Comparison of ENCODE assay signal across 8 cellular contexts in genomic region chr1:38860464-38860816, GRCh38. TPM values are rescaled to one million over a fixed set of nuclear protein-coding genes. Genes with fewer than 3 reads are reported as not detected.
A peak's percentile ranks its signal among the peaks of the same experiment; 100 is the strongest.
DNase-seq lines count a peak whose midpoint lies in the region; ATAC-seq and TF ChIP-seq lines count a peak whose summit lies in the region.

No MANE protein-coding gene starts in this region.

- no peak for ATAC-seq in natural killer cell treated with Interleukin-12 subunit alpha and Interleukin-12 subunit beta and Interleukin-15 and Interleukin-18, amount 100 ng/mL, for 72 hours
- ATAC-seq in GM18498 (IDR thresholded peaks at IDR 0.05; ENCODE audit: unreplicated experiment) = no peak
- no peak for ATAC-seq in HG02678 (IDR thresholded peaks at IDR 0.05; ENCODE audit: unreplicated experiment)

- peaks cover under 1% of the 10 kb centered on the region for H3K36me3 ChIP-seq in MM.1S (replicated peaks; ENCODE audit: insufficient read depth, low read length)

- H3K4me2 ChIP-seq in MM.1S (ENCODE audit: low read depth, low read length) = peak overlapping the region; percentile 63

- H3K4me1 Mint-ChIP-seq in CD14-positive monocyte = peaks cover 42% of the 10 kb centered on the region
- H3K4me1 Mint-ChIP-seq in natural killer cell treated with Interleukin-12 subunit alpha and Interleukin-12 subunit beta and Interleukin-15 and Interleukin-18, amount 100 ng/mL, for 72 hours (ENCODE audit: low read depth in 2 of 2) = peaks cover 21 to 31% of the 10 kb centered on the region in 2 donors

- intact Hi-C loops in CD14-positive monocyte (cut with micrococcal nuclease) = loop anchor here in 1 of 2 donors (1.0 kb wide), 1 partner anchor 12 kb away; no protein-coding TSS in a partner anchor

- peaks cover 14% of the 10 kb centered on the region for H3K4me1 ChIP-seq in MM.1S (ENCODE audit: low read length)

- 0 out of 2 replicates have a peak, but pooled peaks cover 4% of the 10 kb centered on the region for H4K20me1 ChIP-seq in MM.1S (ENCODE audit: insufficient read depth, low read length)

- peaks cover 32 to 33% of the 10 kb centered on the region in 2 donors for H3K36me3 Mint-ChIP-seq in CD14-positive monocyte
- H3K36me3 Mint-ChIP-seq in natural killer cell treated with Interleukin-12 subunit alpha and Interleukin-12 subunit beta and Interleukin-15 and Interleukin-18, amount 100 ng/mL, for 72 hours = peaks cover 14% of the 10 kb centered on the region

- DNase-seq in CD14-positive monocyte (ENCODE audit: low spot score) (no peak), MM.1S (no peak), dermis blood vessel endothelial cell (peak; percentile 27), AG20443 (ENCODE audit: low spot score) (no peak), NCI-H774 (lab: John Stamatoyannopoulos, UW) (no peak)
- no peak for DNase-seq in natural killer cell treated with Interleukin-12 subunit alpha and Interleukin-12 subunit beta and Interleukin-15 and Interleukin-18, amount 100 ng/mL, for 72 hours (ENCODE audit: low spot score)

- peak overlapping the region; percentile 91 to 99 for H3K4me3 Mint-ChIP-seq in CD14-positive monocyte
- peak overlapping the region; percentile 91 for H3K4me3 Mint-ChIP-seq in natural killer cell treated with Interleukin-12 subunit alpha and Interleukin-12 subunit beta and Interleukin-15 and Interleukin-18, amount 100 ng/mL, for 72 hours

- no peaks in the 10 kb centered on the region for H3K9me2 ChIP-seq in MM.1S (replicated peaks; ENCODE audit: insufficient read depth, low read length)

- H3K79me2 ChIP-seq in MM.1S (ENCODE audit: low read length) = peaks cover 37% of the 10 kb centered on the region

- peak overlapping the region; percentile 97 for H2AFZ ChIP-seq in MM.1S (ENCODE audit: low read length)

- peak overlapping the region; percentile 86 to 97 (median 92) for H3K27ac Mint-ChIP-seq in CD14-positive monocyte
- peak overlapping the region; percentile 60 to 91 for H3K27ac Mint-ChIP-seq in natural killer cell treated with Interleukin-12 subunit alpha and Interleukin-12 subunit beta and Interleukin-15 and Interleukin-18, amount 100 ng/mL, for 72 hours

- H3K27ac ChIP-seq in MM.1S (ENCODE audit: low read length) = no peak overlapping the region

- no peaks in the 10 kb centered on the region for H3K27me3 ChIP-seq in MM.1S (replicated peaks; ENCODE audit: insufficient read depth, low read length)

- no peaks in the 10 kb centered on the region for H3K9me3 ChIP-seq in MM.1S (replicated peaks; ENCODE audit: insufficient read depth, low read length)

- H3K9ac ChIP-seq in MM.1S (ENCODE audit: low read length) = peak overlapping the region; percentile 53; the same call in 1 of the 2 replicates

- H3K4me3 ChIP-seq in MM.1S (ENCODE audit: low read length) = peak overlapping the region; percentile 86

- TF ChIP-seq CTCF in CD14-positive monocyte (IDR thresholded peaks at IDR 0.05) (no peak), MM.1S (IDR thresholded peaks at IDR 0.05; ENCODE audit: low read length) (no peak)

- peaks cover 0 to 1% (median 0%) of the 10 kb centered on the region in 3 donors for H3K27me3 Mint-ChIP-seq in CD14-positive monocyte (ENCODE audit: low read depth in 3 of 3)
- H3K27me3 Mint-ChIP-seq in natural killer cell treated with Interleukin-12 subunit alpha and Interleukin-12 subunit beta and Interleukin-15 and Interleukin-18, amount 100 ng/mL, for 72 hours = no peaks in the 10 kb centered on the region

- H3K9me3 Mint-ChIP-seq in CD14-positive monocyte = no peaks in the 10 kb centered on the region
- H3K9me3 Mint-ChIP-seq in natural killer cell treated with Interleukin-12 subunit alpha and Interleukin-12 subunit beta and Interleukin-15 and Interleukin-18, amount 100 ng/mL, for 72 hours = no peaks in the 10 kb centered on the region

- peaks cover 9% of the 10 kb centered on the region for H3F3A ChIP-seq in MM.1S (ENCODE audit: insufficient read depth, low read length)

RNA-seq across cellular contexts. Expression of gene RRAGC, which starts 0.9 kb away (rescaled TPM):
- polyA plus RNA-seq in CD14-positive monocyte = 1 to 10 TPM; 6.6 to 8.0 TPM
- total RNA-seq in dermis blood vessel endothelial cell = 19.7 and 32.7 TPM in 2 replicates
- 10 to 100 TPM; 18.3 to 24.2 TPM for total RNA-seq in natural killer cell treated with Interleukin-12 subunit alpha and Interleukin-12 subunit beta and Interleukin-15 and Interleukin-18, amount 100 ng/mL, for 72 hours

RNA-seq across cellular contexts. Expression of gene MYCBP, which starts 12.7 kb away (rescaled TPM):
- polyA plus RNA-seq in CD14-positive monocyte = 10 to 100 TPM; 77.2 to 92.3 TPM
- 11.4 and 14.7 TPM in 2 replicates for total RNA-seq in dermis blood vessel endothelial cell
- total RNA-seq in natural killer cell treated with Interleukin-12 subunit alpha and Interleukin-12 subunit beta and Interleukin-15 and Interleukin-18, amount 100 ng/mL, for 72 hours = 10 to 100 TPM; 37.2 to 48.0 TPM

RNA-seq across cellular contexts. Expression of gene GJA9, which starts 20.9 kb away (rescaled TPM):
- polyA plus RNA-seq in CD14-positive monocyte = not detected
- not detected in 2 replicates for total RNA-seq in dermis blood vessel endothelial cell
- not detected for total RNA-seq in natural killer cell treated with Interleukin-12 subunit alpha and Interleukin-12 subunit beta and Interleukin-15 and Interleukin-18, amount 100 ng/mL, for 72 hours
